Comparison of ENCODE assay signal across 8 cellular contexts in the genomic region with DNA sequence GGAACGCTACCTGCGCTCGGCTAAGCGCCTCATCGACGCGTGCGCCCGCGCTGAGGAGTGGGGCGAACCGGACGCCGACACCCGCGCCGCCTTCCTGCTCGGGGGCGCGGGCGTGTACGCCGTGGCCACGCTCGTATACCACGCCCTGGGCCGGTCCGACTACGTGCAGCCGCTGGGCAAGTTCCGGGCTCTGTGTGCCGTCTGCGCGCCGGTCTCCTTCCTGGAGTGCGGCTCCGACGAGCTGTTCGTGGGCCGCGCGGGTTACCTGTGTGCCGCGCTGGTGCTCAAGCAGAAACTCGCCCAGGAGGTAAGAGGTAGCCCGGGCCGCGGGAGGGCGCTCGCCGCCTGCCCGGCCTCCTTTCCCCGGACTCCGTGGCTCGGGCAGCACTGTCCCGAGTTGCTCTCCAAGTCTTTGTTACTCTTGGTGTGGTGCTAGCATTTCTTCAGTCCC. TPM values are rescaled to one million over a fixed set of nuclear protein-coding genes. Genes with fewer than 3 reads are reported as not detected.
DNase-seq lines count a peak whose midpoint lies in the region; ATAC-seq and TF ChIP-seq lines count a peak whose summit lies in the region.
"Not testable (repeated sequence)": the region's sequence is repeated elsewhere in the genome, so short reads cannot be mapped to it uniquely, and the experiment has no call there.

No MANE protein-coding gene starts in this region.

- H2AK5ac ChIP-seq in mesendoderm (ENCODE audit: low read length): not testable (repeated sequence)

- not testable (repeated sequence) for TF ChIP-seq POLR2A in NB4 (IDR thresholded peaks at IDR 0.05; ENCODE audit: extremely low read depth, insufficient read length); esophagus squamous epithelium (IDR thresholded peaks at IDR 0.05); spleen (IDR thresholded peaks at IDR 0.05)

- H3K4ac ChIP-seq in mesendoderm (ENCODE audit: low read depth, low read length): not testable (repeated sequence)

- not testable (repeated sequence) for H3K4me2 ChIP-seq in mesendoderm (ENCODE audit: low read length)

- H3K9me3 ChIP-seq in CD4-positive, alpha-beta memory T cell (ENCODE audit: control insufficient read depth in 1 of 2, low read length in 2 of 2); HAP-1; esophagus squamous epithelium; spleen: not testable (repeated sequence)

- not testable (repeated sequence) for H3K9me3 Mint-ChIP-seq in CD4-positive, alpha-beta memory T cell; activated naive CD8-positive, alpha-beta T cell treated with anti-CD3 and anti-CD28 coated beads, Interleukin-2, amount 10 ng/mL, durations not matched to agents 7 days and 5 days

- not testable (repeated sequence) for H3K27me3 ChIP-seq in CD4-positive, alpha-beta memory T cell (ENCODE audit: insufficient read depth, low read length); HAP-1 (ENCODE audit: low read depth); esophagus squamous epithelium; mesendoderm (ENCODE audit: insufficient read depth, low read length, poor library complexity)
- H3K27me3 ChIP-seq in spleen (replicated peaks in 1 of 7): peaks cover 0 to 17% (median 14%) of the 10 kb centered on the region in 7 donors

- TF ChIP-seq CTCF in NB4 (IDR thresholded peaks at IDR 0.05; ENCODE audit: low read depth, low read length); spleen (IDR thresholded peaks at IDR 0.05 in 8 of 11, conservative IDR thresholded peaks at IDR 0.05 in 3 of 11): not testable (repeated sequence)
- peak in 5 of 6 experiments; percentile 32 to 64 (median 48) for TF ChIP-seq CTCF in esophagus squamous epithelium (IDR thresholded peaks at IDR 0.05)

- not testable (repeated sequence) for H4K8ac ChIP-seq in mesendoderm (ENCODE audit: low read depth, low read length)

- not testable (repeated sequence) for H3K18ac ChIP-seq in mesendoderm (ENCODE audit: low read length)

- H2BK5ac ChIP-seq in mesendoderm (ENCODE audit: low read length): not testable (repeated sequence)

- peak; percentile 60 for ATAC-seq in activated naive CD8-positive, alpha-beta T cell treated with anti-CD3 and anti-CD28 coated beads, Interleukin-2, amount 10 ng/mL, durations not matched to agents 7 days and 5 days (ENCODE audit: low read depth)

- CTCF ChIA-PET in CD4-positive, alpha-beta memory T cell (lab: Charles Lee; ENCODE audit: partially characterized antibody): not testable (repeated sequence)

- H3K36me3 ChIP-seq in CD4-positive, alpha-beta memory T cell (ENCODE audit: insufficient read depth, low read length); HAP-1 (replicated peaks); esophagus squamous epithelium; mesendoderm (ENCODE audit: control insufficient read depth, insufficient read depth, low read length); spleen: not testable (repeated sequence)

- not testable (repeated sequence) for H3K36me3 Mint-ChIP-seq in CD4-positive, alpha-beta memory T cell; activated naive CD8-positive, alpha-beta T cell treated with anti-CD3 and anti-CD28 coated beads, Interleukin-2, amount 10 ng/mL, durations not matched to agents 7 days and 5 days

- POLR2A ChIA-PET in CD4-positive, alpha-beta memory T cell (lab: Charles Lee; ENCODE audit: partially characterized antibody): interaction anchor here (0.6 kb wide), 1 partner anchor 41 kb away, joined by 3 read pairs; no protein-coding TSS in a partner anchor
- POLR2A ChIA-PET in activated naive CD8-positive, alpha-beta T cell treated with anti-CD3 and anti-CD28 coated beads, Interleukin-2, amount 10 ng/mL, durations not matched to agents 7 days and 5 days (lab: Charles Lee): not testable (repeated sequence)

- 53% methylated on average over 29 of the region's 56 CpGs; no CpG with 5 or more reads in 1 of the 2 donors for WGBS in esophagus squamous epithelium, 2 donors
- WGBS in mesendoderm (ENCODE audit: extremely low coverage, insufficient coverage, low lambda C conversion rate): no CpG with 5 or more reads among the region's 56 CpGs
- 0 to 36% (median 2%) methylated on average over 3 to 49 of the region's 56 CpGs for WGBS in spleen, 5 donors

- not testable (repeated sequence) for H3K4me1 ChIP-seq in CD4-positive, alpha-beta memory T cell (ENCODE audit: insufficient read depth, low read length); HAP-1; mesendoderm (ENCODE audit: control insufficient read depth, low read depth, low read length); spleen
- H3K4me1 ChIP-seq in esophagus squamous epithelium: peaks cover 0 to 14% (median 0%) of the 10 kb centered on the region in 3 donors

- not testable (repeated sequence) for H3K27ac ChIP-seq in CD4-positive, alpha-beta memory T cell (ENCODE audit: low read depth, low read length); mesendoderm (ENCODE audit: low read depth, low read length); spleen
- peak overlapping the region in 2 of 4 donors; percentile 62 to 66 for H3K27ac ChIP-seq in esophagus squamous epithelium

- not testable (repeated sequence) for H3K79me1 ChIP-seq in mesendoderm (ENCODE audit: low read length)

- not testable (repeated sequence) for H3K79me2 ChIP-seq in mesendoderm (ENCODE audit: control insufficient read depth, insufficient read depth, low read length)

- peak in 2 of 5 donors; percentile 1 to 10 for DNase-seq in CD4-positive, alpha-beta memory T cell
- DNase-seq in HAP-1 (ENCODE audit: low spot score in 2 of 2): peak; percentile 53 to 80
- DNase-seq in NB4 (ENCODE audit: low read depth): peak; percentile 45
- DNase-seq in SW480 (ENCODE audit: low spot score): peak; percentile 39
- peak; percentile 49 for DNase-seq in activated naive CD8-positive, alpha-beta T cell treated with anti-CD3 and anti-CD28 coated beads, Interleukin-2, amount 10 ng/mL, durations not matched to agents 7 days and 5 days
- not testable (repeated sequence) for DNase-seq in esophagus squamous epithelium (lab: John Stamatoyannopoulos, UW)
- peak; percentile 42 for DNase-seq in mesendoderm
- DNase-seq in spleen: peak; percentile 72

- peak overlapping the region; percentile 54 to 90 (median 84) for H3K4me3 Mint-ChIP-seq in CD4-positive, alpha-beta memory T cell
- H3K4me3 Mint-ChIP-seq in activated naive CD8-positive, alpha-beta T cell treated with anti-CD3 and anti-CD28 coated beads, Interleukin-2, amount 10 ng/mL, durations not matched to agents 7 days and 5 days: peak overlapping the region; percentile 89

- not testable (repeated sequence) for H2BK15ac ChIP-seq in mesendoderm (replicated peaks; ENCODE audit: low read depth)

- not testable (repeated sequence) for H4K5ac ChIP-seq in mesendoderm (ENCODE audit: low read length)

- not testable (repeated sequence) for H3K23ac ChIP-seq in mesendoderm (ENCODE audit: low read length)

- not testable (repeated sequence) for H3K4me3 ChIP-seq in CD4-positive, alpha-beta memory T cell (ENCODE audit: low read length in 2 of 2); mesendoderm (ENCODE audit: low read length)
- H3K4me3 ChIP-seq in HAP-1 (peak overlapping the region; percentile 45), NB4 (ENCODE audit: low read depth, low read length) (peak overlapping the region; percentile 16), esophagus squamous epithelium (peak overlapping the region; percentile 26 to 60 (median 46)), spleen (peak overlapping the region in 6 of 8 donors; percentile 15 to 62 (median 31))

- in situ Hi-C loops in HAP-1 (cut with MboI; ENCODE audit: low sequenced_read_pairs): not testable (repeated sequence)

- not testable (repeated sequence) for H3K9ac ChIP-seq in mesendoderm (ENCODE audit: low read length)

- H3K27ac Mint-ChIP-seq in CD4-positive, alpha-beta memory T cell: peak overlapping the region in 1 of 7 donors; percentile 89
- H3K27ac Mint-ChIP-seq in activated naive CD8-positive, alpha-beta T cell treated with anti-CD3 and anti-CD28 coated beads, Interleukin-2, amount 10 ng/mL, durations not matched to agents 7 days and 5 days: peak overlapping the region; percentile 64

- H3K4me1 Mint-ChIP-seq in CD4-positive, alpha-beta memory T cell; activated naive CD8-positive, alpha-beta T cell treated with anti-CD3 and anti-CD28 coated beads, Interleukin-2, amount 10 ng/mL, durations not matched to agents 7 days and 5 days: not testable (repeated sequence)

- H2BK120ac ChIP-seq in mesendoderm (ENCODE audit: low read depth, low read length): not testable (repeated sequence)

- peaks cover 10 to 15% of the 10 kb centered on the region in 2 donors for H3K27me3 Mint-ChIP-seq in CD4-positive, alpha-beta memory T cell
- peaks cover 14% of the 10 kb centered on the region for H3K27me3 Mint-ChIP-seq in activated naive CD8-positive, alpha-beta T cell treated with anti-CD3 and anti-CD28 coated beads, Interleukin-2, amount 10 ng/mL, durations not matched to agents 7 days and 5 days

- intact Hi-C loops in CD4-positive, alpha-beta memory T cell (cut with micrococcal nuclease); esophagus squamous epithelium (cut with DNase I); spleen (cut with DNase I; ENCODE audit: low total_unique reads): not testable (repeated sequence)

- H3K56ac ChIP-seq in mesendoderm (ENCODE audit: low read length): not testable (repeated sequence)

RNA-seq across cellular contexts. Expression of gene LANCL3, which starts 0.7 kb away (rescaled TPM):
- under 1 TPM; 0.15 to 0.17 TPM for total RNA-seq in CD4-positive, alpha-beta memory T cell
- polyA plus RNA-seq in CD4-positive, alpha-beta memory T cell: under 1 TPM; 0.06 to 0.10 TPM
- under 1 TPM; 0.37 to 0.39 TPM for total RNA-seq in activated naive CD8-positive, alpha-beta T cell treated with anti-CD3 and anti-CD28 coated beads, Interleukin-2, amount 10 ng/mL, durations not matched to agents 7 days and 5 days
- total RNA-seq in esophagus squamous epithelium: 1 to 10 TPM; 1.9 to 6.6 (median 3.3) TPM
- 0.31 TPM for polyA plus RNA-seq in mesendoderm (2013, experiment 1 of 2)
- polyA plus RNA-seq in mesendoderm (2013, experiment 2 of 2): 0.20 TPM
- total RNA-seq in spleen: under 1 TPM; 0.49 to 0.88 (median 0.68) TPM
- under 1 TPM; under 0.01 to 0.11 (median 0.03) TPM for polyA plus RNA-seq in spleen
